Comparison of ENCODE assay signal across 8 cellular contexts in genomic region chr2:86441789-86442641, GRCh38. TPM values are rescaled to one million over a fixed set of nuclear protein-coding genes. Genes with fewer than 3 reads are reported as not detected.
A peak's percentile ranks its signal among the peaks of the same experiment; 100 is the strongest.
DNase-seq lines count a peak whose midpoint lies in the region; ATAC-seq and TF ChIP-seq lines count a peak whose summit lies in the region.

No MANE protein-coding gene starts in this region.

- H3K27me3 ChIP-seq in HUES6 (ENCODE audit: control insufficient read depth, insufficient read depth, low read length) (no peaks in the 10 kb centered on the region), heart right ventricle (no peaks in the 10 kb centered on the region), prostate gland (replicated peaks; ENCODE audit: insufficient read depth) (no peaks in the 10 kb centered on the region)

- WGBS in adipose tissue, 3 donors, result 0 to 1% (median 0%) methylated on average over 53 to 63 of the region's 63 CpGs
- WGBS in heart right ventricle, 2 donors, result 0% methylated on average over 58 to 62 of the region's 63 CpGs
- under 1% methylated on average over 58 of the region's 63 CpGs for WGBS in prostate gland

- DNase-seq in AG10803 (ENCODE audit: low read depth) (peak; percentile 59), SW480 (ENCODE audit: low spot score) (peak; percentile 53), heart right ventricle (peak; percentile 59 to 69), prostate gland (ENCODE audit: low spot score) (peak; percentile 20), ureter (ENCODE audit: low spot score) (peak; percentile 72)

- H3K36me3 ChIP-seq in HUES6 (ENCODE audit: control insufficient read depth, insufficient read depth, low read length) (peaks cover 29% of the 10 kb centered on the region; the same call in 1 of the 2 replicates), heart right ventricle (peaks cover 0 to 39% (median 0%) of the 10 kb centered on the region in 9 donors), prostate gland (no peaks in the 10 kb centered on the region)

- peak; percentile 8 for TF ChIP-seq POLR2A in prostate gland (IDR thresholded peaks at IDR 0.05)

- ATAC-seq in GM18909 (IDR thresholded peaks at IDR 0.05; ENCODE audit: poor library complexity, unreplicated experiment) (peak; percentile 19), heart right ventricle (peak; percentile 1 to 33 (median 24))

- peak overlapping the region; percentile 87 for H3K4me3 ChIP-seq in AG10803 (ENCODE audit: low read length)
- H3K4me3 ChIP-seq in HUES6 (ENCODE audit: low read depth, low read length), result peak overlapping the region; percentile 93
- H3K4me3 ChIP-seq in heart right ventricle, result peak overlapping the region; percentile 60 to 94 (median 72)
- peak overlapping the region; percentile 76 to 88 for H3K4me3 ChIP-seq in prostate gland

- H3K9me3 ChIP-seq in HUES6 (ENCODE audit: control insufficient read depth, insufficient read depth, low read depth, low read length) (peaks cover 27% of the 10 kb centered on the region), heart right ventricle (peaks cover 0 to 36% (median 31%) of the 10 kb centered on the region in 11 donors), prostate gland (no peaks in the 10 kb centered on the region)

- intact Hi-C loops in heart right ventricle (cut with DNase I), result loop anchor here in 4 of 10 donors (5.0 to 10.0 kb wide), 6 partner anchors 45 to 245 kb away; partner anchors contain the start of genes CHMP3 (in 2 of the 4), IMMT (in 1 of the 4) and MRPL35 (in 1 of the 4)
- intact Hi-C loops in prostate gland (cut with DNase I), result loop anchor here (2.0 to 10.0 kb wide), 4 partner anchors 121 to 220 kb away; partner anchors contain the start of genes CHMP3 and RNF103

- H3K27ac ChIP-seq in HUES6 (ENCODE audit: low read depth, low read length) (no peak overlapping the region; the same call in 1 of the 2 replicates), adipose tissue (ENCODE audit: low read depth, low read length) (peak overlapping the region; percentile 89), heart right ventricle (peak overlapping the region; percentile 88 to 100 (median 95)), prostate gland (peak overlapping the region; percentile 96 to 99)

- H3K4me1 ChIP-seq in HUES6 (ENCODE audit: control insufficient read depth, insufficient read depth, low read length), result peaks cover 7% of the 10 kb centered on the region
- H3K4me1 ChIP-seq in heart right ventricle, result peaks cover 18 to 46% (median 42%) of the 10 kb centered on the region in 9 donors
- peaks cover 7% of the 10 kb centered on the region for H3K4me1 ChIP-seq in prostate gland (replicated peaks)

- TF ChIP-seq CTCF in AG10803 (conservative IDR thresholded peaks at IDR 0.05; ENCODE audit: low read length), result no peak
- TF ChIP-seq CTCF in heart right ventricle (IDR thresholded peaks at IDR 0.05), result no peak
- TF ChIP-seq CTCF in prostate gland (IDR thresholded peaks at IDR 0.05), result no peak

- peak overlapping the region; percentile 79 for H3K9ac ChIP-seq in HUES6 (ENCODE audit: low read length)

RNA-seq across cellular contexts. Expression of gene KDM3A, which starts 0.8 kb away (rescaled TPM):
- 10 to 100 TPM; 10.3 to 15.1 (median 14.6) TPM for polyA plus RNA-seq in adipose tissue
- 10 to 100 TPM; 24.8 to 53.7 (median 35.0) TPM for total RNA-seq in heart right ventricle
- 10 to 100 TPM; 17.1 to 29.7 TPM for polyA plus RNA-seq in heart right ventricle
- 10 to 100 TPM; 24.6 to 56.6 TPM for total RNA-seq in prostate gland
- 59.1 TPM for total RNA-seq in ureter

Comparison
In these comparisons a context has a peak if more than half of its experiments do, and no peak if none do; other contexts are left out.
1. DNase-seq: peak in every context shown above with its lines; median percentile 72 in ureter; 64 in heart right ventricle; 59 in AG10803; 53 in SW480; 20 in prostate gland.